Comparison of ENCODE assay signal across 1 cellular context in the genomic region with DNA sequence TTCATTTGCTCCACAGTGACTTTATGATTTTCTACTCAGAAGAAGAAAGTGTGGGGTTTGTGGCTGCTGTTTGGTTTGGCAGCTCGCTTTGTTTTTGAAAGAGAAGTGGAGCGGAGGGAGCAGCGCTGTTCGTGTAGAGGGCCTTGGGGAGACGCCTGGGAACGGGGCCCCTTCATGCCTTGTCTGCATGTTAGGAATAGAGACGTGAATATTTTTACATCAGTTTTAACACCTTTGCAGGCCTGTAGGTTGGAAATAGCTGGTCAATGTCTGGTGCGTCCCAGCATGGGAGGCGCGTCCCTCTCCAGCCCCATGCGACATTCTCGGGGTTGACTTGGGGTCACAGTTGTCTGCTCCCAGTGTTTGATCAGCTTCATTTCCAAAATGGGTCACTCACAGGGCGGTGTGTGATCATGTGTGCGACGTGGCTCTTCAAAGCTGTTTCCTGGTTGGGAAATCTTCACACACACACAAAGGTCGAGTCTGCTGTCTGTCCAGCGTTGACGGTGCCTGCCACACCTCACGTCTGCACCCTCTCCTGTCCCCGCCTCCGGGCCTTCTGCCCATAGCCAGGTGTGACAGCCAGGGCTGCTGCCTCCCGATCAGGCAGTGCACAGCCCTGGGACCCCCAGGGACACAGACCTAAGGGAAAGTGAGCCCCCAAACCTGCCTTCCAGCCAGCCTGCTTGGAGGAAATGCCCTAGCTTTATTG.
TF ChIP-seq lines count a peak whose summit lies in the region.

No MANE protein-coding gene starts in this region.

TF ChIP-seq in HepG2, 621 proteins besides CTCF, POLR2A, EP300 and RAD21 (continued from another document and continues in another):
- TF ChIP-seq KDM3A (CRISPR knock-in tag; IDR thresholded peaks at IDR 0.05; ENCODE audit: low read depth) (peak; percentile 73), JARID2 (CRISPR knock-in tag; IDR thresholded peaks at IDR 0.05; ENCODE audit: insufficient replicate concordance) (no peak), HOXA3 (CRISPR knock-in tag; IDR thresholded peaks at IDR 0.05) (peak; percentile 95), RBM39 (IDR thresholded peaks at IDR 0.05; ENCODE audit: low read depth, low read length, poor library complexity, severe bottlenecking) (no peak), ESRRA (CRISPR knock-in tag; IDR thresholded peaks at IDR 0.05; ENCODE audit: low read depth) (peak; percentile 88; the same call in 1 of the 2 replicates), ZNF772 (CRISPR knock-in tag; IDR thresholded peaks at IDR 0.05) (peak; percentile 93), FOXJ3 (CRISPR knock-in tag; IDR thresholded peaks at IDR 0.05; ENCODE audit: borderline replicate concordance) (peak; percentile 88), JUN (CRISPR knock-in tag; IDR thresholded peaks at IDR 0.05) (peak; percentile 80; the same call in 1 of the 2 replicates), ZNF296 (CRISPR knock-in tag; conservative IDR thresholded peaks at IDR 0.05) (no peak), ZNF256 (CRISPR knock-in tag; conservative IDR thresholded peaks at IDR 0.05) (no peak), KDM6A (CRISPR knock-in tag; IDR thresholded peaks at IDR 0.05; ENCODE audit: low read depth) (peak; percentile 67), ZNF17 (CRISPR knock-in tag; IDR thresholded peaks at IDR 0.05) (no peak), HDAC1 (CRISPR knock-in tag; IDR thresholded peaks at IDR 0.05) (peak; percentile 91), CHD2 (IDR thresholded peaks at IDR 0.05; ENCODE audit: low read depth, low read length) (no peak), ZNF33B (CRISPR knock-in tag; IDR thresholded peaks at IDR 0.05) (no peak), NR1H2 (CRISPR knock-in tag; IDR thresholded peaks at IDR 0.05; ENCODE audit: borderline replicate concordance, low read depth) (peak; percentile 77; the same call in 1 of the 2 replicates), NONO (IDR thresholded peaks at IDR 0.05) (no peak), NONO (CRISPR knock-in tag; conservative IDR thresholded peaks at IDR 0.05) (peak; percentile 91), ZNF549 (CRISPR knock-in tag; IDR thresholded peaks at IDR 0.05) (no peak), NFYC (CRISPR knock-in tag; IDR thresholded peaks at IDR 0.05) (peak; percentile 46; the same call in 1 of the 2 replicates), ZKSCAN8 (CRISPR knock-in tag; IDR thresholded peaks at IDR 0.05; ENCODE audit: borderline replicate concordance) (peak; percentile 78), CBFB (CRISPR knock-in tag; IDR thresholded peaks at IDR 0.05) (peak; percentile 49), PHF20 (CRISPR knock-in tag; IDR thresholded peaks at IDR 0.05) (no peak), ZNF333 (CRISPR knock-in tag; IDR thresholded peaks at IDR 0.05; ENCODE audit: borderline replicate concordance) (0 out of 2 replicates have a peak, but pooled peaks have one; percentile 15), ISX (CRISPR knock-in tag; conservative IDR thresholded peaks at IDR 0.05) (0 out of 2 replicates have a peak, but pooled peaks have one; percentile 79), ZNF607 (CRISPR knock-in tag; IDR thresholded peaks at IDR 0.05; ENCODE audit: borderline replicate concordance) (peak; percentile 86), NR2F6 (IDR thresholded peaks at IDR 0.05) (peak; percentile 96), NR2F6 (CRISPR knock-in tag; IDR thresholded peaks at IDR 0.05) (peak; percentile 99), ZNF775 (CRISPR knock-in tag; IDR thresholded peaks at IDR 0.05; ENCODE audit: borderline replicate concordance) (no peak), PBX3 (CRISPR knock-in tag; IDR thresholded peaks at IDR 0.05; ENCODE audit: borderline replicate concordance) (no peak), ZSCAN21 (CRISPR knock-in tag; IDR thresholded peaks at IDR 0.05; ENCODE audit: borderline replicate concordance) (peak; percentile 82; the same call in 1 of the 2 replicates), ZNF768 (CRISPR knock-in tag; IDR thresholded peaks at IDR 0.05) (no peak; the same call in 1 of the 2 replicates), KDM1A (CRISPR knock-in tag; IDR thresholded peaks at IDR 0.05) (no peak), HNRNPH1 (optimal IDR thresholded peaks at IDR 0.05; ENCODE audit: low read depth, low read length) (no peak), KLF6 (CRISPR knock-in tag; IDR thresholded peaks at IDR 0.05) (peak; percentile 71; the same call in 1 of the 2 replicates), ZNF20 (CRISPR knock-in tag; IDR thresholded peaks at IDR 0.05) (no peak), ZNF282 (IDR thresholded peaks at IDR 0.05; ENCODE audit: partially characterized antibody) (no peak), ZNF337 (CRISPR knock-in tag; IDR thresholded peaks at IDR 0.05; ENCODE audit: borderline replicate concordance, low read depth) (peak; percentile 96; the same call in 1 of the 2 replicates), MIER3 (CRISPR knock-in tag; IDR thresholded peaks at IDR 0.05; ENCODE audit: borderline replicate concordance) (peak; percentile 99; the same call in 1 of the 2 replicates), BRCA1 (CRISPR knock-in tag; IDR thresholded peaks at IDR 0.05) (no peak; the same call in 1 of the 2 replicates), RAD51 (IDR thresholded peaks at IDR 0.05; ENCODE audit: borderline replicate concordance) (no peak), AHR (CRISPR knock-in tag; IDR thresholded peaks at IDR 0.05) (peak; percentile 65; the same call in 1 of the 2 replicates), ZNF629 (CRISPR knock-in tag; conservative IDR thresholded peaks at IDR 0.05) (peak; percentile 66), EEA1 (CRISPR knock-in tag; IDR thresholded peaks at IDR 0.05; ENCODE audit: borderline replicate concordance) (no peak), NFE2 (CRISPR knock-in tag; IDR thresholded peaks at IDR 0.05) (no peak), ATRX (CRISPR knock-in tag; IDR thresholded peaks at IDR 0.05; ENCODE audit: borderline replicate concordance) (no peak), FOXA1 (IDR thresholded peaks at IDR 0.05) (no peak), FOXA1 (CRISPR knock-in tag; IDR thresholded peaks at IDR 0.05) (peak; percentile 78), ZFP82 (CRISPR knock-in tag; IDR thresholded peaks at IDR 0.05; ENCODE audit: borderline replicate concordance) (no peak), MAFF (IDR thresholded peaks at IDR 0.05; ENCODE audit: low read depth, low read length) (no peak), ZNF180 (CRISPR knock-in tag; IDR thresholded peaks at IDR 0.05; ENCODE audit: borderline replicate concordance, low read depth) (no peak), ZNF790 (CRISPR knock-in tag; IDR thresholded peaks at IDR 0.05; ENCODE audit: borderline replicate concordance) (peak; percentile 77; the same call in 1 of the 2 replicates)
- TF ChIP-seq, protein P1, sequence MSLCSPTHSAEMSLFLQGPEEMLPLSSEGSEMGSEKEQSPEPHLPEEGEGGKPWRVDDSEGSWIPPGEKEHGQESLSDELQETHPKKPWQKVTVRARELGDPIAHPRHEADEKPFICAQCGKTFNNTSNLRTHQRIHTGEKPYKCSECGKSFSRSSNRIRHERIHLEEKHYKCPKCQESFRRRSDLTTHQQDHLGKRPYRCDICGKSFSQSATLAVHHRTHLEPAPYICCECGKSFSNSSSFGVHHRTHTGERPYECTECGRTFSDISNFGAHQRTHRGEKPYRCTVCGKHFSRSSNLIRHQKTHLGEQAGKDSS (CRISPR knock-in tag; IDR thresholded peaks at IDR 0.05; ENCODE audit: borderline replicate concordance, low read depth) = peak; percentile 68; the same call in 1 of the 2 replicates
- TF ChIP-seq, protein P2, sequence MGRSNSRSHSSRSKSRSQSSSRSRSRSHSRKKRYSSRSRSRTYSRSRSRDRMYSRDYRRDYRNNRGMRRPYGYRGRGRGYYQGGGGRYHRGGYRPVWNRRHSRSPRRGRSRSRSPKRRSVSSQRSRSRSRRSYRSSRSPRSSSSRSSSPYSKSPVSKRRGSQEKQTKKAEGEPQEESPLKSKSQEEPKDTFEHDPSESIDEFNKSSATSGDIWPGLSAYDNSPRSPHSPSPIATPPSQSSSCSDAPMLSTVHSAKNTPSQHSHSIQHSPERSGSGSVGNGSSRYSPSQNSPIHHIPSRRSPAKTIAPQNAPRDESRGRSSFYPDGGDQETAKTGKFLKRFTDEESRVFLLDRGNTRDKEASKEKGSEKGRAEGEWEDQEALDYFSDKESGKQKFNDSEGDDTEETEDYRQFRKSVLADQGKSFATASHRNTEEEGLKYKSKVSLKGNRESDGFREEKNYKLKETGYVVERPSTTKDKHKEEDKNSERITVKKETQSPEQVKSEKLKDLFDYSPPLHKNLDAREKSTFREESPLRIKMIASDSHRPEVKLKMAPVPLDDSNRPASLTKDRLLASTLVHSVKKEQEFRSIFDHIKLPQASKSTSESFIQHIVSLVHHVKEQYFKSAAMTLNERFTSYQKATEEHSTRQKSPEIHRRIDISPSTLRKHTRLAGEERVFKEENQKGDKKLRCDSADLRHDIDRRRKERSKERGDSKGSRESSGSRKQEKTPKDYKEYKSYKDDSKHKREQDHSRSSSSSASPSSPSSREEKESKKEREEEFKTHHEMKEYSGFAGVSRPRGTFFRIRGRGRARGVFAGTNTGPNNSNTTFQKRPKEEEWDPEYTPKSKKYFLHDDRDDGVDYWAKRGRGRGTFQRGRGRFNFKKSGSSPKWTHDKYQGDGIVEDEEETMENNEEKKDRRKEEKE (IDR thresholded peaks at IDR 0.05) = no peak
- TF ChIP-seq, protein P3, sequence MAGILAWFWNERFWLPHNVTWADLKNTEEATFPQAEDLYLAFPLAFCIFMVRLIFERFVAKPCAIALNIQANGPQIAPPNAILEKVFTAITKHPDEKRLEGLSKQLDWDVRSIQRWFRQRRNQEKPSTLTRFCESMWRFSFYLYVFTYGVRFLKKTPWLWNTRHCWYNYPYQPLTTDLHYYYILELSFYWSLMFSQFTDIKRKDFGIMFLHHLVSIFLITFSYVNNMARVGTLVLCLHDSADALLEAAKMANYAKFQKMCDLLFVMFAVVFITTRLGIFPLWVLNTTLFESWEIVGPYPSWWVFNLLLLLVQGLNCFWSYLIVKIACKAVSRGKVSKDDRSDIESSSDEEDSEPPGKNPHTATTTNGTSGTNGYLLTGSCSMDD (CRISPR knock-in tag; IDR thresholded peaks at IDR 0.05) = no peak
- TF ChIP-seq, protein P4, sequence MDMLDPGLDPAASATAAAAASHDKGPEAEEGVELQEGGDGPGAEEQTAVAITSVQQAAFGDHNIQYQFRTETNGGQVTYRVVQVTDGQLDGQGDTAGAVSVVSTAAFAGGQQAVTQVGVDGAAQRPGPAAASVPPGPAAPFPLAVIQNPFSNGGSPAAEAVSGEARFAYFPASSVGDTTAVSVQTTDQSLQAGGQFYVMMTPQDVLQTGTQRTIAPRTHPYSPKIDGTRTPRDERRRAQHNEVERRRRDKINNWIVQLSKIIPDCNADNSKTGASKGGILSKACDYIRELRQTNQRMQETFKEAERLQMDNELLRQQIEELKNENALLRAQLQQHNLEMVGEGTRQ (IDR thresholded peaks at IDR 0.05; ENCODE audit: low read depth, low read length) = no peak
- TF ChIP-seq, protein P4 (CRISPR knock-in tag; IDR thresholded peaks at IDR 0.05; ENCODE audit: borderline replicate concordance) = peak; percentile 64
- TF ChIP-seq, protein P5, sequence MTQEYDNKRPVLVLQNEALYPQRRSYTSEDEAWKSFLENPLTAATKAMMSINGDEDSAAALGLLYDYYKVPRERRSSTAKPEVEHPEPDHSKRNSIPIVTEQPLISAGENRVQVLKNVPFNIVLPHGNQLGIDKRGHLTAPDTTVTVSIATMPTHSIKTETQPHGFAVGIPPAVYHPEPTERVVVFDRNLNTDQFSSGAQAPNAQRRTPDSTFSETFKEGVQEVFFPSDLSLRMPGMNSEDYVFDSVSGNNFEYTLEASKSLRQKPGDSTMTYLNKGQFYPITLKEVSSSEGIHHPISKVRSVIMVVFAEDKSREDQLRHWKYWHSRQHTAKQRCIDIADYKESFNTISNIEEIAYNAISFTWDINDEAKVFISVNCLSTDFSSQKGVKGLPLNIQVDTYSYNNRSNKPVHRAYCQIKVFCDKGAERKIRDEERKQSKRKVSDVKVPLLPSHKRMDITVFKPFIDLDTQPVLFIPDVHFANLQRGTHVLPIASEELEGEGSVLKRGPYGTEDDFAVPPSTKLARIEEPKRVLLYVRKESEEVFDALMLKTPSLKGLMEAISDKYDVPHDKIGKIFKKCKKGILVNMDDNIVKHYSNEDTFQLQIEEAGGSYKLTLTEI (CRISPR knock-in tag; conservative IDR thresholded peaks at IDR 0.05) = no peak
- TF ChIP-seq, protein P6, sequence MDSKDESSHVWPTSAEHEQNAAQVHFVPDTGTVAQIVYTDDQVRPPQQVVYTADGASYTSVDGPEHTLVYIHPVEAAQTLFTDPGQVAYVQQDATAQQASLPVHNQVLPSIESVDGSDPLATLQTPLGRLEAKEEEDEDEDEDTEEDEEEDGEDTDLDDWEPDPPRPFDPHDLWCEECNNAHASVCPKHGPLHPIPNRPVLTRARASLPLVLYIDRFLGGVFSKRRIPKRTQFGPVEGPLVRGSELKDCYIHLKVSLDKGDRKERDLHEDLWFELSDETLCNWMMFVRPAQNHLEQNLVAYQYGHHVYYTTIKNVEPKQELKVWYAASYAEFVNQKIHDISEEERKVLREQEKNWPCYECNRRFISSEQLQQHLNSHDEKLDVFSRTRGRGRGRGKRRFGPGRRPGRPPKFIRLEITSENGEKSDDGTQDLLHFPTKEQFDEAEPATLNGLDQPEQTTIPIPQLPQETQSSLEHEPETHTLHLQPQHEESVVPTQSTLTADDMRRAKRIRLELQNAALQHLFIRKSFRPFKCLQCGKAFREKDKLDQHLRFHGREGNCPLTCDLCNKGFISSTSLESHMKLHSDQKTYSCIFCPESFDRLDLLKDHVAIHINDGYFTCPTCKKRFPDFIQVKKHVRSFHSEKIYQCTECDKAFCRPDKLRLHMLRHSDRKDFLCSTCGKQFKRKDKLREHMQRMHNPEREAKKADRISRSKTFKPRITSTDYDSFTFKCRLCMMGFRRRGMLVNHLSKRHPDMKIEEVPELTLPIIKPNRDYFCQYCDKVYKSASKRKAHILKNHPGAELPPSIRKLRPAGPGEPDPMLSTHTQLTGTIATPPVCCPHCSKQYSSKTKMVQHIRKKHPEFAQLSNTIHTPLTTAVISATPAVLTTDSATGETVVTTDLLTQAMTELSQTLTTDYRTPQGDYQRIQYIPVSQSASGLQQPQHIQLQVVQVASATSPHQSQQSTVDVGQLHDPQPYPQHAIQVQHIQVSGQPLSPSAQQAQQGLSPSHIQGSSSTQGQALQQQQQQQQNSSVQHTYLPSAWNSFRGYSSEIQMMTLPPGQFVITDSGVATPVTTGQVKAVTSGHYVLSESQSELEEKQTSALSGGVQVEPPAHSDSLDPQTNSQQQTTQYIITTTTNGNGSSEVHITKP (CRISPR knock-in tag; IDR thresholded peaks at IDR 0.05; ENCODE audit: low read depth) = peak; percentile 81
